In genomic region chr10:102001435-102002068, GRCh38 we compare ENCODE assay signal across 9 cellular contexts. TPM values are rescaled to one million over a fixed set of nuclear protein-coding genes. Genes with fewer than 3 reads are reported as not detected.
DNase-seq lines count a peak whose midpoint lies in the region; ATAC-seq and TF ChIP-seq lines count a peak whose summit lies in the region.
"Had no signal": no experiment of that assay in that cellular context is flagged by ENCODE, and none has a peak within 500 bp of the region (broad histone marks: within the 10 kb centered on the region; RNA-seq: fewer than 3 reads in every experiment).

No MANE protein-coding gene starts in this region.

- no peaks in the 10 kb centered on the region for H3K9me3 Mint-ChIP-seq in CD8-positive, alpha-beta memory T cell
- H3K9me3 Mint-ChIP-seq in activated naive CD8-positive, alpha-beta T cell treated with anti-CD3 and anti-CD28 coated beads, Interleukin-2, amount 50 U/mL, for 24 hours: no peaks in the 10 kb centered on the region

- intact Hi-C loops in psoas muscle (cut with DNase I): no loop called here

- no peak overlapping the region for H3K4me3 Mint-ChIP-seq in CD8-positive, alpha-beta memory T cell
- no peak overlapping the region for H3K4me3 Mint-ChIP-seq in activated naive CD8-positive, alpha-beta T cell treated with anti-CD3 and anti-CD28 coated beads, Interleukin-2, amount 50 U/mL, for 24 hours

- no peak overlapping the region for H3K4me3 ChIP-seq in CD8-positive, alpha-beta memory T cell (ENCODE audit: low read length)
- no peak overlapping the region for H3K4me3 ChIP-seq in psoas muscle

- H3K27me3 Mint-ChIP-seq in CD8-positive, alpha-beta memory T cell: no peaks in the 10 kb centered on the region
- no peaks in the 10 kb centered on the region for H3K27me3 Mint-ChIP-seq in activated naive CD8-positive, alpha-beta T cell treated with anti-CD3 and anti-CD28 coated beads, Interleukin-2, amount 50 U/mL, for 24 hours

- H3K4me1 Mint-ChIP-seq in CD8-positive, alpha-beta memory T cell: peaks cover 14 to 15% (median 15%) of the 10 kb centered on the region in 3 donors
- H3K4me1 Mint-ChIP-seq in activated naive CD8-positive, alpha-beta T cell treated with anti-CD3 and anti-CD28 coated beads, Interleukin-2, amount 50 U/mL, for 24 hours: peaks cover 20% of the 10 kb centered on the region

- 67 to 80% (median 72%) methylated on average over 3 of the region's 3 CpGs for WGBS in psoas muscle, 3 donors

- H3K36me3 ChIP-seq in CD8-positive, alpha-beta memory T cell (ENCODE audit: insufficient read depth, low read length): peaks cover 9% of the 10 kb centered on the region
- H3K36me3 ChIP-seq in psoas muscle (ENCODE audit: insufficient read depth in 1 of 2, low read depth in 1 of 2): peaks cover 21 to 96% of the 10 kb centered on the region in 2 donors

- no peak for TF ChIP-seq CTCF in psoas muscle (IDR thresholded peaks at IDR 0.05)

- no peaks in the 10 kb centered on the region for H3K9me3 ChIP-seq in CD8-positive, alpha-beta memory T cell (ENCODE audit: low read length)
- no peaks in the 10 kb centered on the region for H3K9me3 ChIP-seq in psoas muscle

- no peaks in the 10 kb centered on the region for H3K27me3 ChIP-seq in CD8-positive, alpha-beta memory T cell (ENCODE audit: insufficient read depth, low read length, poor library complexity, severe bottlenecking)
- H3K27me3 ChIP-seq in psoas muscle (ENCODE audit: insufficient read depth in 3 of 3, low read length in 2 of 3): no peaks in the 10 kb centered on the region

- no peak overlapping the region for H3K27ac ChIP-seq in CD8-positive, alpha-beta memory T cell (ENCODE audit: low read depth, low read length)
- no peak overlapping the region for H3K27ac ChIP-seq in psoas muscle

- ATAC-seq in GM19324 (IDR thresholded peaks at IDR 0.05; ENCODE audit: low FRiP score, unreplicated experiment): peak; percentile 62
- ATAC-seq in HG03175 (IDR thresholded peaks at IDR 0.05; ENCODE audit: unreplicated experiment): peak; percentile 65
- ATAC-seq in activated naive CD8-positive, alpha-beta T cell treated with anti-CD3 and anti-CD28 coated beads, Interleukin-2, amount 50 U/mL, for 24 hours: peak; percentile 85
- ATAC-seq in psoas muscle: no peak

- H3K4me1 ChIP-seq in CD8-positive, alpha-beta memory T cell (ENCODE audit: insufficient read depth, low read length): no peaks in the 10 kb centered on the region
- no peaks in the 10 kb centered on the region for H3K4me1 ChIP-seq in psoas muscle

- peaks cover 11 to 71% (median 27%) of the 10 kb centered on the region in 3 donors for H3K36me3 Mint-ChIP-seq in CD8-positive, alpha-beta memory T cell
- H3K36me3 Mint-ChIP-seq in activated naive CD8-positive, alpha-beta T cell treated with anti-CD3 and anti-CD28 coated beads, Interleukin-2, amount 50 U/mL, for 24 hours (ENCODE audit: low read depth): peaks cover 31% of the 10 kb centered on the region

- DNase-seq in CD8-positive, alpha-beta memory T cell: no peak
- no peak for DNase-seq in activated naive CD8-positive, alpha-beta T cell treated with anti-CD3 and anti-CD28 coated beads, Interleukin-2, amount 50 U/mL, for 24 hours
- no peak for DNase-seq in DMS79 (lab: John Stamatoyannopoulos, UW)
- no peak for DNase-seq in activated CD4-positive, CD25-positive, alpha-beta regulatory T cell (lab: John Stamatoyannopoulos, UW)
- DNase-seq in psoas muscle: no peak
- DNase-seq in NCI-H1092 (lab: John Stamatoyannopoulos, UW): no peak
- DNase-seq: DND-41 had no signal

- POLR2A ChIA-PET in CD8-positive, alpha-beta memory T cell (lab: Charles Lee): no interaction called here

- CTCF ChIA-PET in CD8-positive, alpha-beta memory T cell (lab: Charles Lee): interaction anchor here (0.6 to 2.3 kb wide), 3 partner anchors 10 to 112 kb away, joined by 3 to 8 read pairs (median 3); no protein-coding TSS in a partner anchor

- H3K27ac Mint-ChIP-seq in CD8-positive, alpha-beta memory T cell: peak overlapping the region in 6 of 8 donors; percentile 29 to 68 (median 62)
- peak overlapping the region; percentile 59 for H3K27ac Mint-ChIP-seq in activated naive CD8-positive, alpha-beta T cell treated with anti-CD3 and anti-CD28 coated beads, Interleukin-2, amount 50 U/mL, for 24 hours

RNA-seq across cellular contexts. Expression of gene ARMH3, which starts 54.4 kb away (rescaled TPM):
- total RNA-seq in CD8-positive, alpha-beta memory T cell: 10 to 100 TPM; 23.1 to 25.7 TPM
- polyA plus RNA-seq in CD8-positive, alpha-beta memory T cell: 25.1 TPM
- 10 to 100 TPM; 14.1 to 22.9 (median 18.4) TPM for total RNA-seq in psoas muscle
- 10 to 100 TPM; 26.0 to 38.7 (median 30.2) TPM for polyA plus RNA-seq in psoas muscle

Comparison
In these comparisons a context has a peak if more than half of its experiments do, and no peak if none do; other contexts are left out.
1. ATAC-seq: peak in GM19324 (single experiment), HG03175 (single experiment) and activated naive CD8-positive, alpha-beta T cell treated with anti-CD3 and anti-CD28 coated beads, Interleukin-2, amount 50 U/mL, for 24 hours (single experiment); none in psoas muscle (0 of 4).